In genomic region chr4:12242354-12242753, GRCh38 we compare ENCODE assay signal across 21 cellular contexts.
"Had no signal": no experiment of that assay in that cellular context is flagged by ENCODE, and none has a peak within 500 bp of the region (broad histone marks: within the 10 kb centered on the region; RNA-seq: fewer than 3 reads in every experiment).

No MANE protein-coding gene starts in this region.

- FAIRE-seq: endometrium, keratinocyte had no signal

- H3K9me3 Mint-ChIP-seq: nephron progenitor cell had no signal

- H3K4me1 ChIP-seq: gastrocnemius medialis, suprapubic skin, tibial artery had no signal

- H3K4me3 ChIP-seq: gastrocnemius medialis, heart right ventricle, lung, right atrium auricular region, sigmoid colon, skin epidermis, suprapubic skin, tibial artery had no signal

- ATAC-seq: esophagus mucosa; gastrocnemius medialis; heart right ventricle; left ventricle myocardium superior; naive thymus-derived CD4-positive, alpha-beta T cell; stimulated activated naive CD8-positive, alpha-beta T cell treated with anti-CD3 and anti-CD28 coated beads, Interleukin-15, Interleukin-2, amounts not matched to agents 100 U/mL and 50 U/mL, for 24 hours had no signal

- H3K36me3 Mint-ChIP-seq: naive thymus-derived CD4-positive, alpha-beta T cell had no signal

- H3K27ac ChIP-seq: gastrocnemius medialis, heart right ventricle, right atrium auricular region, sigmoid colon, skin epidermis, suprapubic skin, tibial artery had no signal

- DNase-seq: effector memory CD4-positive, alpha-beta T cell; gastrocnemius medialis; heart right ventricle; immature natural killer cell; left cardiac atrium; mesenchymal stem cell; naive thymus-derived CD4-positive, alpha-beta T cell; nephron progenitor cell; sigmoid colon; stimulated activated CD4-positive, alpha-beta T cell treated with anti-CD3 and anti-CD28 coated beads, Interleukin-12 subunit alpha, Interleukin-12 subunit beta, amount 100 ng/mL, for 4 hours; stimulated activated CD4-positive, alpha-beta T cell treated with anti-CD3 and anti-CD28 coated beads, Interleukin-2, amount 100 ng/mL, for 48 hours; stimulated activated naive CD8-positive, alpha-beta T cell treated with anti-CD3 and anti-CD28 coated beads, Interleukin-15, Interleukin-2, amounts not matched to agents 100 U/mL and 50 U/mL, for 24 hours; tibial artery had no signal

- H3K4me1 Mint-ChIP-seq: immature natural killer cell; naive thymus-derived CD4-positive, alpha-beta T cell; nephron progenitor cell had no signal

- H3K36me3 ChIP-seq: gastrocnemius medialis, heart right ventricle, right atrium auricular region, sigmoid colon, suprapubic skin, tibial artery had no signal

- H3K27ac Mint-ChIP-seq: immature natural killer cell; naive thymus-derived CD4-positive, alpha-beta T cell; nephron progenitor cell had no signal

- H3K9me3 ChIP-seq: gastrocnemius medialis, heart right ventricle, right atrium auricular region, sigmoid colon, tibial artery had no signal

- H3K27me3 ChIP-seq: gastrocnemius medialis, heart right ventricle, right atrium auricular region, sigmoid colon, suprapubic skin, tibial artery had no signal

- H3K4me3 Mint-ChIP-seq: immature natural killer cell; naive thymus-derived CD4-positive, alpha-beta T cell; nephron progenitor cell had no signal
